In the genomic region with DNA sequence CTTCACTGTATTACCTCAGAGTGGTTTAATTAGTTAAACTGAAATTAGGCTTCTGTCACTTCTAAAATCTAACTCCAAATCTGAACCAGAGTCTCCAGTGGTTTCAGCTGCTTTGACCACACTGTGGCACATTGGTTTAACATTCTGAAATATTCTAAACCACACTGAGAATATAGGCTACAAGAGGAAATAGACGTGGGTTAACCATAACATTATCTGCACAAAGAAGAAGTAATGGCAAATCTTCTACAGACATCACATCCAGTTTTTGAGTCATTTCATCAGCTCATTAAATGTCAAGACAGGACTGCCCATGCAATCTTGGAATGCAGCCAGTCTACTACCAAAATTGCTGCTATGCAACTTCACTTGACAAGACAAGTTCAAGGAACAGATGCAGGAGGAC, we compare ENCODE assay signal across 2 cellular contexts.
TF ChIP-seq lines count a peak whose summit lies in the region.

No MANE protein-coding gene starts in this region.

TF ChIP-seq in SK-N-SH, 30 proteins besides CTCF, POLR2A, EP300 and RAD21 (continued from another document):
- TF ChIP-seq, protein P1, sequence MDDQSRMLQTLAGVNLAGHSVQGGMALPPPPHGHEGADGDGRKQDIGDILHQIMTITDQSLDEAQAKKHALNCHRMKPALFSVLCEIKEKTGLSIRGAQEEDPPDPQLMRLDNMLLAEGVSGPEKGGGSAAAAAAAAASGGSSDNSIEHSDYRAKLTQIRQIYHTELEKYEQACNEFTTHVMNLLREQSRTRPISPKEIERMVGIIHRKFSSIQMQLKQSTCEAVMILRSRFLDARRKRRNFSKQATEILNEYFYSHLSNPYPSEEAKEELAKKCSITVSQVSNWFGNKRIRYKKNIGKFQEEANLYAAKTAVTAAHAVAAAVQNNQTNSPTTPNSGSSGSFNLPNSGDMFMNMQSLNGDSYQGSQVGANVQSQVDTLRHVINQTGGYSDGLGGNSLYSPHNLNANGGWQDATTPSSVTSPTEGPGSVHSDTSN (IDR thresholded peaks at IDR 0.05), result peak; percentile 66

TF ChIP-seq in WTC11, 78 proteins besides CTCF, POLR2A, EP300 and RAD21 (continued from another document):
- TF ChIP-seq, protein P2, sequence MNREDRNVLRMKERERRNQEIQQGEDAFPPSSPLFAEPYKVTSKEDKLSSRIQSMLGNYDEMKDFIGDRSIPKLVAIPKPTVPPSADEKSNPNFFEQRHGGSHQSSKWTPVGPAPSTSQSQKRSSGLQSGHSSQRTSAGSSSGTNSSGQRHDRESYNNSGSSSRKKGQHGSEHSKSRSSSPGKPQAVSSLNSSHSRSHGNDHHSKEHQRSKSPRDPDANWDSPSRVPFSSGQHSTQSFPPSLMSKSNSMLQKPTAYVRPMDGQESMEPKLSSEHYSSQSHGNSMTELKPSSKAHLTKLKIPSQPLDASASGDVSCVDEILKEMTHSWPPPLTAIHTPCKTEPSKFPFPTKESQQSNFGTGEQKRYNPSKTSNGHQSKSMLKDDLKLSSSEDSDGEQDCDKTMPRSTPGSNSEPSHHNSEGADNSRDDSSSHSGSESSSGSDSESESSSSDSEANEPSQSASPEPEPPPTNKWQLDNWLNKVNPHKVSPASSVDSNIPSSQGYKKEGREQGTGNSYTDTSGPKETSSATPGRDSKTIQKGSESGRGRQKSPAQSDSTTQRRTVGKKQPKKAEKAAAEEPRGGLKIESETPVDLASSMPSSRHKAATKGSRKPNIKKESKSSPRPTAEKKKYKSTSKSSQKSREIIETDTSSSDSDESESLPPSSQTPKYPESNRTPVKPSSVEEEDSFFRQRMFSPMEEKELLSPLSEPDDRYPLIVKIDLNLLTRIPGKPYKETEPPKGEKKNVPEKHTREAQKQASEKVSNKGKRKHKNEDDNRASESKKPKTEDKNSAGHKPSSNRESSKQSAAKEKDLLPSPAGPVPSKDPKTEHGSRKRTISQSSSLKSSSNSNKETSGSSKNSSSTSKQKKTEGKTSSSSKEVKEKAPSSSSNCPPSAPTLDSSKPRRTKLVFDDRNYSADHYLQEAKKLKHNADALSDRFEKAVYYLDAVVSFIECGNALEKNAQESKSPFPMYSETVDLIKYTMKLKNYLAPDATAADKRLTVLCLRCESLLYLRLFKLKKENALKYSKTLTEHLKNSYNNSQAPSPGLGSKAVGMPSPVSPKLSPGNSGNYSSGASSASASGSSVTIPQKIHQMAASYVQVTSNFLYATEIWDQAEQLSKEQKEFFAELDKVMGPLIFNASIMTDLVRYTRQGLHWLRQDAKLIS (CRISPR knock-in tag; IDR thresholded peaks at IDR 0.05; ENCODE audit: borderline replicate concordance), result no peak
- TF ChIP-seq, protein P3, sequence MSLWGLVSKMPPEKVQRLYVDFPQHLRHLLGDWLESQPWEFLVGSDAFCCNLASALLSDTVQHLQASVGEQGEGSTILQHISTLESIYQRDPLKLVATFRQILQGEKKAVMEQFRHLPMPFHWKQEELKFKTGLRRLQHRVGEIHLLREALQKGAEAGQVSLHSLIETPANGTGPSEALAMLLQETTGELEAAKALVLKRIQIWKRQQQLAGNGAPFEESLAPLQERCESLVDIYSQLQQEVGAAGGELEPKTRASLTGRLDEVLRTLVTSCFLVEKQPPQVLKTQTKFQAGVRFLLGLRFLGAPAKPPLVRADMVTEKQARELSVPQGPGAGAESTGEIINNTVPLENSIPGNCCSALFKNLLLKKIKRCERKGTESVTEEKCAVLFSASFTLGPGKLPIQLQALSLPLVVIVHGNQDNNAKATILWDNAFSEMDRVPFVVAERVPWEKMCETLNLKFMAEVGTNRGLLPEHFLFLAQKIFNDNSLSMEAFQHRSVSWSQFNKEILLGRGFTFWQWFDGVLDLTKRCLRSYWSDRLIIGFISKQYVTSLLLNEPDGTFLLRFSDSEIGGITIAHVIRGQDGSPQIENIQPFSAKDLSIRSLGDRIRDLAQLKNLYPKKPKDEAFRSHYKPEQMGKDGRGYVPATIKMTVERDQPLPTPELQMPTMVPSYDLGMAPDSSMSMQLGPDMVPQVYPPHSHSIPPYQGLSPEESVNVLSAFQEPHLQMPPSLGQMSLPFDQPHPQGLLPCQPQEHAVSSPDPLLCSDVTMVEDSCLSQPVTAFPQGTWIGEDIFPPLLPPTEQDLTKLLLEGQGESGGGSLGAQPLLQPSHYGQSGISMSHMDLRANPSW (CRISPR knock-in tag; conservative IDR thresholded peaks at IDR 0.05; ENCODE audit: low read depth), result no peak
- TF ChIP-seq, protein P4, sequence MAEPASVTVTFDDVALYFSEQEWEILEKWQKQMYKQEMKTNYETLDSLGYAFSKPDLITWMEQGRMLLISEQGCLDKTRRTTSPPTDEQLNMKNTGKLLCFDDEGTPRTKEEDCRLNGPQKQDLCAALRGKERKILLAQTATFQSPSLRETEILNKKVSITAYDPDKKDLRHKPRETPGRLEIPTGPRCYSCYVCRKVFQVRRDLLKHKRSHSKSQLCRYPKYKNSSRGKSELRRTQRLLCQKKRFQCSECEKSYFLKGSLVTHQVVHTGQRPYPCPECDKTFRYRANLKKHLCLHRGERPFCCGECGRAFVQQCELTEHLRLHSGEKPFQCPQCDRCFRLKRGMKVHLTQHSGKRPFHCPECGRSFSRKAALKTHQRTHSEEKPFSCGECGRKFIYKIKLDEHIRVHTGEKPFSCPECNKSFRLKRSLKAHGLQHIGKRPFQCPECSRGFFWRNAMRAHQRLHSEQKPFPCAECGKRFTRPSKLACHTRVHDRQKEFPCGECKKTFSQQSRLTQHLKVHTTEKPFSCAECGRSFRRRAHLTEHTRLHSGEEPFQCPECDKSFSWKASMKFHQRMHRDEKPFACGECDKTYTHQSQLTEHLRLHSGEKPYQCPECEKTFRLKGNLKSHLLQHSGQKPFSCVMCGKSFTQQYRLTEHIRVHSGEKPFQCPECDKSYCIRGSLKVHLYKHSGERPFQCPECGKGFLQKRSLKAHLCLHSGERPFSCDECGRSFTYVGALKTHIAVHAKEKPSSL (CRISPR knock-in tag; conservative IDR thresholded peaks at IDR 0.05), result no peak
- TF ChIP-seq ZNF423 (CRISPR knock-in tag; IDR thresholded peaks at IDR 0.05) (no peak), NR2C2 (CRISPR knock-in tag; IDR thresholded peaks at IDR 0.05) (no peak)
